Comparison of ENCODE assay signal across 8 cellular contexts in the genomic region with DNA sequence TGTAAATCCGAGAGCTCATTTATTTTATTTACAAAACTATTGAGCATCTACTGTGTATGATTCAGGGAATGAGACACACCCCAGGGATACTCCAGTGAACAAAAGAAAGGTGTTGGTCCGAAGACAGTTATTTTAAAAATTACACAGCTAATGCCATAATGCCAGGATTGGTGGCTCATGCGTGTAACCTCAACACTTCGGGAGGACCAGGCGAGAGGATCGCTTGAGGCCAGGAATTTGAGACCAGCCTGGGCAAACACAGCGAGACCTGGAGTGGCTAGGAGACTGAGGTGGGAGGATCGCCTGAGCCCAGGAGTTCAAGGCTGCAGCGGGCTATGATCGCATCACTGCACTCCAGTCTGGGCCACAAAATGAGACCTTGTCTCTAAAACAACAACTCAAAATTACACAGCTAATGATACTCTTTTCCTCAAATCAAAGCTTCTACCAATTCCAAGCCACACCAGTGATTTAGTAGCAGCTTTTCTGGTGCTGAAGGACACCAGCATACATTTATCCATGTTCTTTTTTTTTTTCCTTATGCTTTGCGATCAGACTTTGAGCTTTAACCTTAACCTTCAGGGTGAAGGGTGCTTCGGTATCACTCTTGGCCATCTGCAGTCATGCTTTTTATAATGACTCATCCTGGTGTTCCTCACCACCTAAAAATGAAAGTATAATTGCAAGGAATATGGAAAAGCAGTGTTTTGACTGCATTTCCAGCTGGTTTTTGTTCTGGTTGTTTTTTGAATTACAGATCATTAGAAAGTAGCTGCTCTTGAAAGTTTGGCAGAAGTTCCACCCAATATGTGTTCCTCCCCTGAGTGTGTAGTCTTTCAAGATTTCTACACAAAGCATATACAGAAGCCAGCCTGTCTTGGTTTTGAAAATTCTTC. TPM values are rescaled to one million over a fixed set of nuclear protein-coding genes. Genes with fewer than 3 reads are reported as not detected.
DNase-seq lines count a peak whose midpoint lies in the region; ATAC-seq, FAIRE-seq and TF ChIP-seq lines count a peak whose summit lies in the region.

No MANE protein-coding gene starts in this region.

- TF ChIP-seq POLR2A in body of pancreas (IDR thresholded peaks at IDR 0.05) = no peak

- FAIRE-seq in urothelium cell line (lab: Jason Lieb, UNC) = no peak

- peak overlapping the region; percentile 63 for H3K4me3 ChIP-seq in MG63
- no peak overlapping the region for H3K4me3 ChIP-seq in body of pancreas

- H3K4me1 ChIP-seq in body of pancreas = peaks cover 31% of the 10 kb centered on the region

- no peaks in the 10 kb centered on the region; the same call in 1 of the 2 replicates for H3K27me3 ChIP-seq in MG63
- no peaks in the 10 kb centered on the region for H3K27me3 ChIP-seq in body of pancreas

- no peak for ATAC-seq in body of pancreas

- TF ChIP-seq CTCF in body of pancreas (IDR thresholded peaks at IDR 0.05) = no peak

- DNase-seq in Daoy (ENCODE audit: low read depth) (peak; percentile 74), MG63 (peak; percentile 28), body of pancreas (peak; percentile 26 to 40 (median 32)), lung microvascular endothelial cell (ENCODE audit: low read depth in 2 of 2) (peak; percentile 2 to 55), urothelium cell line (ENCODE audit: low spot score) (peak; percentile 9), KG1 (lab: John Stamatoyannopoulos, UW) (no peak), GDM1 (lab: John Stamatoyannopoulos, UW) (no peak), NCI-H1105 (lab: John Stamatoyannopoulos, UW) (no peak)

- WGBS in body of pancreas, 2 donors = 17 to 27% methylated on average over 11 to 12 of the region's 12 CpGs

- H3K9me3 ChIP-seq in MG63 = no peaks in the 10 kb centered on the region
- H3K9me3 ChIP-seq in body of pancreas = no peaks in the 10 kb centered on the region

- H3K27ac ChIP-seq in body of pancreas = peak overlapping the region; percentile 84 to 98 (median 95)

- H3K36me3 ChIP-seq in MG63 (no peaks in the 10 kb centered on the region), body of pancreas (replicated peaks in 1 of 2; ENCODE audit: insufficient read depth in 1 of 2, low read depth in 2 of 2) (no peaks in the 10 kb centered on the region)

- intact Hi-C loops in body of pancreas (cut with DNase I) = no loop called here

RNA-seq across cellular contexts. Expression of a gene that starts 1.1 kb away (rescaled TPM):
- total RNA-seq in Daoy (2014; rRNA removed; shearing (Covaris generic)) = 55.5 and 80.7 TPM in 2 replicates
- total RNA-seq in MG63 (2014; rRNA removed; shearing (Covaris generic); ENCODE audit: low replicate concordance) = 2.2 and 4.2 TPM in 2 replicates
- total RNA-seq in body of pancreas = 10 to 100 TPM; 29.0 to 58.6 TPM
- 2.6 and 6.9 TPM in 2 replicates for total RNA-seq in lung microvascular endothelial cell

RNA-seq across cellular contexts. Expression of a gene that starts 26.9 kb away (rescaled TPM):
- 18.7 and 33.2 TPM in 2 replicates for total RNA-seq in Daoy (2014; rRNA removed; shearing (Covaris generic))
- 7.3 and 12.5 TPM in 2 replicates for total RNA-seq in MG63 (2014; rRNA removed; shearing (Covaris generic); ENCODE audit: low replicate concordance)
- total RNA-seq in body of pancreas (1 to 10 TPM; 5.9 to 6.5 TPM), lung microvascular endothelial cell (8.1 TPM in 2 replicates)

Comparison
In these comparisons a context has a peak if more than half of its experiments do, and no peak if none do; other contexts are left out.
1. DNase-seq: peak in Daoy (single experiment), MG63 (single experiment), body of pancreas (4 of 4), lung microvascular endothelial cell (2 of 2) and urothelium cell line (single experiment); none in KG1 (single experiment), GDM1 (single experiment) and NCI-H1105 (single experiment).